In genomic region chr7:100585511-100586265, GRCh38 we compare ENCODE assay signal across 7 cellular contexts. TPM values are rescaled to one million over a fixed set of nuclear protein-coding genes. Genes with fewer than 3 reads are reported as not detected.
DNase-seq lines count a peak whose midpoint lies in the region; ATAC-seq, FAIRE-seq and TF ChIP-seq lines count a peak whose summit lies in the region.

Gene LRCH4 (minus strand): TSS chr7:100586129. CDS start chr7:100586100, 29 bp downstream.

- H3K4me3 ChIP-seq in epithelial cell of proximal tubule (ENCODE audit: low read depth, low read length), result peak within 1 kb of the TSS; percentile 71
- peak within 1 kb of the TSS; percentile 94 for H3K4me3 ChIP-seq in naive thymus-derived CD4-positive, alpha-beta T cell (ENCODE audit: low read length)

- H3K27me3 Mint-ChIP-seq in naive thymus-derived CD4-positive, alpha-beta T cell, result peaks cover 0 to 20% (median 4%) of the 10 kb centered on the region in 5 donors

- H3K36me3 ChIP-seq in naive thymus-derived CD4-positive, alpha-beta T cell (ENCODE audit: control insufficient read depth in 2 of 3, insufficient read depth in 3 of 3, low read length in 3 of 3), result peaks cover 11 to 24% (median 13%) of the 10 kb centered on the region in 3 experiments

- H3K27me3 ChIP-seq in naive thymus-derived CD4-positive, alpha-beta T cell (ENCODE audit: control insufficient read depth in 2 of 2, insufficient read depth in 2 of 2, low read length in 2 of 2), result no peaks in the 10 kb centered on the region

- peaks cover 0 to 12% (median 3%) of the 10 kb centered on the region in 5 donors for H3K36me3 Mint-ChIP-seq in naive thymus-derived CD4-positive, alpha-beta T cell

- H3K27ac Mint-ChIP-seq in naive thymus-derived CD4-positive, alpha-beta T cell, result peak within 1 kb of the TSS in 8 of 9 donors; percentile 94 to 99 (median 98)

- peaks cover 24 to 28% of the 10 kb centered on the region in 2 donors for H3K4me1 ChIP-seq in naive thymus-derived CD4-positive, alpha-beta T cell (ENCODE audit: control insufficient read depth in 2 of 2, insufficient read depth in 2 of 2, low read length in 2 of 2)

- H3K4me1 Mint-ChIP-seq in naive thymus-derived CD4-positive, alpha-beta T cell, result peaks cover 20 to 42% (median 30%) of the 10 kb centered on the region in 7 donors

- no peaks in the 10 kb centered on the region for H3K9me3 ChIP-seq in naive thymus-derived CD4-positive, alpha-beta T cell (ENCODE audit: control insufficient read depth in 2 of 3, low read length in 3 of 3)

- H3K27ac ChIP-seq in naive thymus-derived CD4-positive, alpha-beta T cell (ENCODE audit: low read depth, low read length), result peak within 1 kb of the TSS; percentile 90

- TF ChIP-seq CTCF in epithelial cell of proximal tubule (conservative IDR thresholded peaks at IDR 0.05; ENCODE audit: low read depth, low read length), result no peak

- intact Hi-C loops in naive thymus-derived CD4-positive, alpha-beta T cell (cut with micrococcal nuclease), result loop anchor here (1.0 to 10.0 kb wide), 15 partner anchors 19 to 503 kb away; partner anchors contain the start of genes AGFG2 (in 2 of the 2), GNB2 (in 2 of the 2), MEPCE (in 2 of the 2) and MOSPD3 (in 2 of the 2)

- peak within 1 kb of the TSS; percentile 95 to 100 (median 99) for H3K4me3 Mint-ChIP-seq in naive thymus-derived CD4-positive, alpha-beta T cell

- DNase-seq in GM18507 (ENCODE audit: extremely low spot score, insufficient read length, low read depth) (peak; percentile 99), NCI-H226 (peak; percentile 38), activated T-cell treated with anti-CD3 and anti-CD28 coated beads for 1 hour (ENCODE audit: low read depth) (peak; percentile 51), epithelial cell of proximal tubule (ENCODE audit: low read depth) (no peak), ureter (ENCODE audit: low spot score) (peak; percentile 72)
- peak in 6 of 9 donors; percentile 55 to 75 (median 68) for DNase-seq in naive thymus-derived CD4-positive, alpha-beta T cell

- no peaks in the 10 kb centered on the region for H3K9me3 Mint-ChIP-seq in naive thymus-derived CD4-positive, alpha-beta T cell

- POLR2A ChIA-PET in naive thymus-derived CD4-positive, alpha-beta T cell (lab: Charles Lee), result interaction anchor here (0.6 to 9.8 kb wide), 44 partner anchors 9 to 1027 kb away, joined by 3 to 173 read pairs (median 8); partner anchors contain the start of genes AGFG2, GIGYF1, GNB2 and MEPCE

- CTCF ChIA-PET in naive thymus-derived CD4-positive, alpha-beta T cell (lab: Charles Lee), result interaction anchor here (0.5 to 7.1 kb wide), 17 partner anchors 9 to 659 kb away, joined by 3 to 65 read pairs (median 5); partner anchors contain the start of genes GIGYF1, MOSPD3, POP7 and ZCWPW1

- peak; percentile 26 for FAIRE-seq in GM18507 (lab: Jason Lieb, UNC)

- ATAC-seq in HG02678 (IDR thresholded peaks at IDR 0.05; ENCODE audit: unreplicated experiment), result peak; percentile 26
- ATAC-seq in naive thymus-derived CD4-positive, alpha-beta T cell, result peak; percentile 25

RNA-seq across cellular contexts. Expression of gene LRCH4, which starts in this region (rescaled TPM):
- total RNA-seq in epithelial cell of proximal tubule (36.8 and 62.0 TPM in 2 replicates), ureter (52.4 TPM)
- 100 to 1,000 TPM; 199 to 504 (median 407) TPM for total RNA-seq in naive thymus-derived CD4-positive, alpha-beta T cell
- polyA plus RNA-seq in naive thymus-derived CD4-positive, alpha-beta T cell, result 100 to 1,000 TPM; 143 to 199 TPM
